In the genomic region with DNA sequence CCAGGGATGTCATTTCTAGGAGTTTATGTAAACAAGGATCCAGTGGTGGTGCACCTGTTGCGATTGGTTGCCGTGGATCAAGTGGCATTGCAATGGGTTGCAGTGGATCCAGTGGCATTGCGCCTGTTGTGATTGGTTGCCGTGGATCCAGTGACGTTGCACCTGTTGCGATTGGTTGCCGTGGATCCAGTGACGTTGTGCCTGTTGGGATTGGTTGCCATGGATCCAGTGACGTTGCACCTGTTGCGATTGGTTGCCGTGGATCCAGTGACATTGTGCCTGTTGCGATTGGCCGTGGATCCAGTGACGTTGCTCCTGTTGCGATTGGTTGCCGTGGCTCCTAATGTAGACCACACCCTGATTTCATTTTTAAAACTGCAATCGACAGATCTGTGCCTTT, we compare ENCODE assay signal across 18 cellular contexts.
"Had no signal": no experiment of that assay in that cellular context is flagged by ENCODE, and none has a peak within 500 bp of the region (broad histone marks: within the 10 kb centered on the region; RNA-seq: fewer than 3 reads in every experiment).

No MANE protein-coding gene starts in this region.

- H3K9me3 ChIP-seq: breast epithelium, esophagus muscularis mucosa, pancreas, thyroid gland had no signal

- H3K27me3 ChIP-seq: breast epithelium, esophagus muscularis mucosa, pancreas, thyroid gland had no signal

- H3K4me1 ChIP-seq: breast epithelium, pancreas had no signal

- DNase-seq: activated CD4-positive, alpha-beta T cell treated with anti-CD3 and anti-CD28 coated beads, Interleukin-2, amount 10 ng/mL, durations not matched to agents 24 days and 14 days; activated CD4-positive, CD25-positive, alpha-beta regulatory T cell; activated CD8-positive, alpha-beta memory T cell treated with anti-CD3 and anti-CD28 coated beads, Interleukin-2, amount 50 U/mL, for 48 hours; activated effector memory CD4-positive, alpha-beta T cell treated with anti-CD3 and anti-CD28 coated beads, Interleukin-2, amount 50 U/mL, for 16 hours; activated T-cell treated with anti-CD3 and anti-CD28 coated beads, Interleukin-2, amount 50 U/mL, for 72 hours; cerebellar nuclear complex; effector CD4-positive, alpha-beta T cell; mesenchymal stem cell; natural killer cell; pancreas; stimulated activated naive B cell treated with anti-CD40 and anti-IgM and Interleukin-4, amounts not matched to agents 10 μg/mL and 1 μg/mL and 100 μg/mL, for 72 hours; T-helper 1 cell; T1000; thyroid gland had no signal

- H3K27ac ChIP-seq: breast epithelium, esophagus muscularis mucosa, pancreas, thyroid gland had no signal

- H3K27me3 Mint-ChIP-seq: activated CD4-positive, alpha-beta T cell treated with anti-CD3 and anti-CD28 coated beads, Interleukin-2, amount 10 ng/mL, durations not matched to agents 24 days and 14 days; activated naive CD4-positive, alpha-beta T cell treated with anti-CD3 and anti-CD28 coated beads, Interleukin-2, amount 50 U/mL, for 24 hours; stimulated activated naive B cell treated with anti-CD40 and anti-IgM and Interleukin-4, amounts not matched to agents 10 μg/mL and 1 μg/mL and 100 μg/mL, for 72 hours had no signal

- H3K9me3 Mint-ChIP-seq: activated CD4-positive, alpha-beta T cell treated with anti-CD3 and anti-CD28 coated beads, Interleukin-2, amount 10 ng/mL, durations not matched to agents 24 days and 14 days; activated naive CD4-positive, alpha-beta T cell treated with anti-CD3 and anti-CD28 coated beads, Interleukin-2, amount 50 U/mL, for 24 hours; activated T-cell treated with anti-CD3 and anti-CD28 coated beads, Interleukin-2, amount 50 U/mL, for 72 hours; natural killer cell; stimulated activated naive B cell treated with anti-CD40 and anti-IgM and Interleukin-4, amounts not matched to agents 10 μg/mL and 1 μg/mL and 100 μg/mL, for 72 hours had no signal

- ATAC-seq: activated T-cell treated with anti-CD3 and anti-CD28 coated beads, Interleukin-2, amount 50 U/mL, for 72 hours; natural killer cell; pancreas; sciatic nerve; stimulated activated naive B cell treated with anti-CD40 and anti-IgM and Interleukin-4, amounts not matched to agents 10 μg/mL and 1 μg/mL and 100 μg/mL, for 72 hours had no signal

- H3K4me3 ChIP-seq: breast epithelium, esophagus muscularis mucosa, pancreas, thyroid gland had no signal

- H3K4me3 Mint-ChIP-seq: activated CD4-positive, alpha-beta T cell treated with anti-CD3 and anti-CD28 coated beads, Interleukin-2, amount 10 ng/mL, durations not matched to agents 24 days and 14 days; activated naive CD4-positive, alpha-beta T cell treated with anti-CD3 and anti-CD28 coated beads, Interleukin-2, amount 50 U/mL, for 24 hours; activated T-cell treated with anti-CD3 and anti-CD28 coated beads, Interleukin-2, amount 50 U/mL, for 72 hours; natural killer cell; stimulated activated naive B cell treated with anti-CD40 and anti-IgM and Interleukin-4, amounts not matched to agents 10 μg/mL and 1 μg/mL and 100 μg/mL, for 72 hours had no signal

- H3K27ac Mint-ChIP-seq: activated CD4-positive, alpha-beta T cell treated with anti-CD3 and anti-CD28 coated beads, Interleukin-2, amount 10 ng/mL, durations not matched to agents 24 days and 14 days; activated naive CD4-positive, alpha-beta T cell treated with anti-CD3 and anti-CD28 coated beads, Interleukin-2, amount 50 U/mL, for 24 hours; activated T-cell treated with anti-CD3 and anti-CD28 coated beads, Interleukin-2, amount 50 U/mL, for 72 hours; natural killer cell had no signal
